Comparison of ENCODE assay signal across 30 cellular contexts in the genomic region with DNA sequence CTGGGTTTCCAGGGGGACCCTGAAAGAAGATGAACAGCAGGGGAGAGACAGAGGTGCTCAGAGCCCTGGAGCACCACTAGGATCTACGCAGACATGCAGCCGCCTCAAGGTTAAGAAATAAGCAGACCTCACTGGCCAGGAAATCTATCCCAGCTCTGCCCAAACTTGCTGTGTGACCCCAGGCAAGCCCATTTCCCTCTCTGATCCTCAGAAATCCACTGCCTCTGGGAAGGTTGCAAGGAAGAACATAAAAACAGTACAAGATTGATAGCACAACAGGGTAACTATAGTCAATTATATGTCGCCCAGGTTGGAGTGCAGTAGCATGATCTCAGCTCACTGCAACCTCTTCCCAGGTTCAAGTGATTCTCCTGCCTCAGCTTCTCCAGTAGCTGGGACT. TPM values are rescaled to one million over a fixed set of nuclear protein-coding genes. Genes with fewer than 3 reads are reported as not detected.
DNase-seq lines count a peak whose midpoint lies in the region; ATAC-seq, FAIRE-seq and TF ChIP-seq lines count a peak whose summit lies in the region.
"Had no signal": no experiment of that assay in that cellular context is flagged by ENCODE, and none has a peak within 500 bp of the region (broad histone marks: within the 10 kb centered on the region; RNA-seq: fewer than 3 reads in every experiment).

No MANE protein-coding gene starts in this region.

- H4K8ac ChIP-seq in trophoblast cell (ENCODE audit: low read depth, low read length): no peak overlapping the region

- no peak overlapping the region for H3K4me3 ChIP-seq in HEK293 (ENCODE audit: low read depth, low read length)
- no peak overlapping the region for H3K4me3 ChIP-seq in K562
- no peak overlapping the region for H3K4me3 ChIP-seq in trophoblast cell (ENCODE audit: low read depth, low read length)
- no peak overlapping the region for H3K4me3 ChIP-seq in lower leg skin (ENCODE audit: low read depth, poor library complexity, severe bottlenecking)
- H3K4me3 ChIP-seq: BLaER1, GM12878 had no signal

- H3K27me3 ChIP-seq in K562 (ENCODE audit: control insufficient read depth in 2 of 2, insufficient read depth in 2 of 2, low read length in 2 of 2) (peaks cover 3 to 24% of the 10 kb centered on the region in 2 experiments; a peak in 4 of 5 replicates), trophoblast cell (ENCODE audit: insufficient read depth, low read length) (no peaks in the 10 kb centered on the region)
- H3K27me3 ChIP-seq: BE2C, BLaER1 had no signal

- WGBS in K562 (ENCODE audit: insufficient coverage, low coverage, missing lambda C conversion rate): 3% methylated on average over 3 of the region's 3 CpGs
- WGBS in trophoblast cell (ENCODE audit: extremely low coverage, insufficient coverage, insufficient read length): no CpG with 5 or more reads among the region's 3 CpGs
- 92 to 93% methylated on average over 3 of the region's 3 CpGs for WGBS in lower leg skin, 2 donors

- ATAC-seq in K562 (no peak), HG03135 (IDR thresholded peaks at IDR 0.05; ENCODE audit: unreplicated experiment) (no peak)
- ATAC-seq: GM12878 had no signal

- H3K4me1 ChIP-seq in HEK293 (ENCODE audit: control insufficient read depth, insufficient read depth, low read length) (no peaks in the 10 kb centered on the region), K562 (replicated peaks in 1 of 2; ENCODE audit: control insufficient read depth in 2 of 2, insufficient read depth in 2 of 2, low read length in 2 of 2) (no peaks in the 10 kb centered on the region; a peak in 1 of 5 replicates), trophoblast cell (ENCODE audit: control insufficient read depth in 1 of 2, insufficient read depth in 2 of 2, low read length in 2 of 2) (no peaks in the 10 kb centered on the region)
- H3K4me1 ChIP-seq: BE2C had no signal

- no peak overlapping the region for H3K23ac ChIP-seq in trophoblast cell (ENCODE audit: low read length)

- no peak overlapping the region for H3K18ac ChIP-seq in trophoblast cell (ENCODE audit: low read length)

- H2AFZ ChIP-seq in K562 (ENCODE audit: low read depth, low read length): no peak overlapping the region
- H2AFZ ChIP-seq in trophoblast cell (ENCODE audit: insufficient read depth, low read length, poor library complexity): no peak overlapping the region

- no peak overlapping the region for H2AK5ac ChIP-seq in trophoblast cell (ENCODE audit: low read length)

- TF ChIP-seq EP300 in K562 (IDR thresholded peaks at IDR 0.05; ENCODE audit: low read length): no peak

- DNase-seq in K562 (ENCODE audit: extremely low read depth in 1 of 4, low spot score in 3 of 4): no peak
- no peak for DNase-seq in trophoblast cell
- DNase-seq in lower leg skin (ENCODE audit: low spot score in 2 of 2): no peak
- DNase-seq: 8988T; ACHN; BE2C; C1 segment of cervical spinal cord; CD4-positive, alpha-beta memory T cell; CD4-positive, CD25-positive, alpha-beta regulatory T cell; CD8-positive, alpha-beta memory T cell; COR-L47; DMS 273 treated with DMSO at 0.1 percent for 48 hours; DMS153; DMS53; DMS79; DND-41; EL; GDM1 had no signal

- no peak overlapping the region for H4K12ac ChIP-seq in trophoblast cell (ENCODE audit: low read depth, low read length)

- CTCF ChIA-PET in HEK293 (lab: Yijun Ruan, JAX): interaction anchor here (0.6 to 8.9 kb wide), 2 partner anchors 11 to 45 kb away, joined by 5 to 51 read pairs; no protein-coding TSS in a partner anchor
- CTCF ChIA-PET in K562 (lab: Yijun Ruan, JAX; ENCODE audit: low intra/inter-chr PET ratio): no interaction called here

- no peak overlapping the region for H3K14ac ChIP-seq in trophoblast cell (ENCODE audit: low read length)

- no peak overlapping the region for H2BK120ac ChIP-seq in trophoblast cell (ENCODE audit: insufficient read depth, low read length, poor library complexity)

- H3K79me1 ChIP-seq in trophoblast cell (ENCODE audit: low read length): no peaks in the 10 kb centered on the region

- H3K79me2 ChIP-seq in K562 (ENCODE audit: control insufficient read depth, insufficient read depth, low read length) (no peaks in the 10 kb centered on the region), trophoblast cell (ENCODE audit: control insufficient read depth, insufficient read depth, low read length, poor library complexity) (no peaks in the 10 kb centered on the region)

- H3K4me2 ChIP-seq in K562 (ENCODE audit: insufficient read depth, low read length): no peak overlapping the region
- H3K4me2 ChIP-seq in trophoblast cell (ENCODE audit: low read length): no peak overlapping the region
- H3K4me2 ChIP-seq: BLaER1 had no signal

- TF ChIP-seq POLR2A in K562 (conservative IDR thresholded peaks at IDR 0.05): no peak
- TF ChIP-seq POLR2A in lower leg skin (IDR thresholded peaks at IDR 0.05): no peak

- H2BK12ac ChIP-seq in trophoblast cell (ENCODE audit: low read length): no peak overlapping the region

- no peak for TF ChIP-seq RAD21 in K562 (CRISPR knock-in tag; conservative IDR thresholded peaks at IDR 0.05 in 1 of 2, IDR thresholded peaks at IDR 0.05 in 1 of 2)

- no peaks in the 10 kb centered on the region for H3K9me1 ChIP-seq in K562 (ENCODE audit: control insufficient read depth, insufficient read depth, low read length)

- no peak for TF ChIP-seq CTCF in HEK293 (tag by site-specific recombination; IDR thresholded peaks at IDR 0.05)
- no peak for TF ChIP-seq CTCF in K562 (IDR thresholded peaks at IDR 0.05 in 2 of 3, conservative IDR thresholded peaks at IDR 0.05 in 1 of 3; ENCODE audit: insufficient read depth in 2 of 3, low read depth in 1 of 3, low read length in 3 of 3)
- no peak for TF ChIP-seq CTCF in lower leg skin (IDR thresholded peaks at IDR 0.05)

- no peak for FAIRE-seq in K562 (lab: Jason Lieb, UNC)
- FAIRE-seq: A204.1, GM12878, GM12892, GM18507 had no signal

- no peak overlapping the region for H2BK5ac ChIP-seq in trophoblast cell (ENCODE audit: low read depth, low read length, poor library complexity)

- H4K20me1 ChIP-seq in K562 (replicated peaks; ENCODE audit: control insufficient read depth, insufficient read depth, low read length): no peaks in the 10 kb centered on the region; the same call in 1 of the 2 replicates
- H4K20me1 ChIP-seq: BLaER1 had no signal

- H3K9me3 ChIP-seq in HEK293 (ENCODE audit: control insufficient read depth, insufficient read depth, low read depth, low read length) (no peaks in the 10 kb centered on the region), K562 (replicated peaks; ENCODE audit: control insufficient read depth, insufficient read depth, low read depth, low read length) (no peaks in the 10 kb centered on the region), trophoblast cell (ENCODE audit: insufficient read depth, low read depth, low read length) (no peaks in the 10 kb centered on the region)
- H3K9me3 ChIP-seq: BE2C, BLaER1 had no signal

- H3K9ac ChIP-seq in K562 (ENCODE audit: insufficient read depth in 1 of 2, low read depth in 2 of 2, low read length in 2 of 2) (no peak overlapping the region), trophoblast cell (ENCODE audit: low read length) (peak overlapping the region; percentile 18)
- H3K9ac ChIP-seq: BLaER1 had no signal

- BruUV-seq in K562 (replicated peaks; lab: Mats Ljungman, UMichigan): no TSS peak

- H4K91ac ChIP-seq in trophoblast cell (ENCODE audit: low read depth, low read length): no peak overlapping the region

- POLR2A ChIA-PET in HEK293 (lab: Yijun Ruan, JAX): interaction anchor here (1.4 kb wide), 1 partner anchor 11 kb away, joined by 9 read pairs; no protein-coding TSS in a partner anchor
- POLR2A ChIA-PET in K562 (lab: Yijun Ruan, JAX): no interaction called here

- H3K27ac ChIP-seq in HEK293 (ENCODE audit: extremely low read depth, low read depth, low read length) (no peak overlapping the region), K562 (ENCODE audit: extremely low read depth, low read depth, low read length) (no peak overlapping the region), trophoblast cell (ENCODE audit: low read depth, low read length) (no peak overlapping the region)
- H3K27ac ChIP-seq: BLaER1 had no signal

- intact Hi-C loops in K562 (cut with micrococcal nuclease) (no loop called here), lower leg skin (cut with DNase I; ENCODE audit: low total_unique reads) (loop anchor here (5.0 kb wide), 1 partner anchor 862 kb away; a partner anchor contains a TSS)

- in situ Hi-C loops in K562 (cut with MboI): no loop called here

- H3K4ac ChIP-seq in trophoblast cell (ENCODE audit: low read depth, low read length): no peak overlapping the region

- no peaks in the 10 kb centered on the region for H3K36me3 ChIP-seq in HEK293 (ENCODE audit: control insufficient read depth in 2 of 2, insufficient read depth in 1 of 2, low read length in 2 of 2)
- no peaks in the 10 kb centered on the region for H3K36me3 ChIP-seq in K562 (ENCODE audit: control insufficient read depth, insufficient read depth, low read length)
- no peaks in the 10 kb centered on the region for H3K36me3 ChIP-seq in trophoblast cell (ENCODE audit: control insufficient read depth in 1 of 2, insufficient read depth in 2 of 2, low read length in 2 of 2)
- H3K36me3 ChIP-seq: BE2C, BLaER1 had no signal

RNA-seq across cellular contexts. Expression of a gene that starts 20.8 kb away (rescaled TPM):
- total RNA-seq in K562 (2011; cell fraction: chromatin; rRNA removed; ENCODE audit: low replicate concordance): not detected in 2 replicates
- not detected in 2 replicates for total RNA-seq in K562 (2011; cell fraction: nucleolus; rRNA removed)
- not detected in 2 replicates for total RNA-seq in K562 (2011; cell fraction: nucleoplasm; rRNA removed)
- total RNA-seq in K562 (2014; rRNA removed) (not detected in 2 replicates), K562 (2014; rRNA removed; fragmentation: Illumina TruSeq; extraction: Trizol) (not detected in 2 replicates), K562 (2015; rRNA removed; fragmentation: Illumina TruSeq; extraction: Trizol) (not detected in 2 replicates), K562 (2021) (0.02 TPM in 1 of 2 replicates, not detected in the other), lower leg skin (10 to 100 TPM; 11.9 to 31.9 (median 20.7) TPM)
- polyA plus RNA-seq in K562 (2011; rRNA removed) (not detected in 2 replicates), K562 (2014; fragmentation: Illumina TruSeq; extraction: Trizol) (not detected in 2 replicates), K562 (2014; fragmentation: Nextera tagmentation; extraction: Ambion mirVana) (not detected), K562 (2014; rRNA removed) (0.01 TPM in 1 of 2 replicates, not detected in the other)
- polyA plus RNA-seq in K562 (2011; cell fraction: cytosol; rRNA removed): not detected in 2 replicates
- 0.01 and 0.07 TPM in 2 replicates for polyA plus RNA-seq in K562 (2011; cell fraction: nucleus; rRNA removed)
- polyA plus RNA-seq in K562 (2012): not detected in 2 replicates
- not detected in 2 replicates for polyA minus RNA-seq in K562 (2011; rRNA and poly(A)+ RNA removed)
- polyA minus RNA-seq in K562 (2011; cell fraction: cytosol; rRNA and poly(A)+ RNA removed): not detected in 2 replicates
- polyA minus RNA-seq in K562 (2011; cell fraction: nucleus; rRNA and poly(A)+ RNA removed): not detected in 2 replicates
- polyA plus RNA-seq in trophoblast cell (2013): 0.10 and 0.12 TPM in 2 replicates
- total RNA-seq: G401 had no signal
- polyA plus RNA-seq: CD14-positive monocyte had no signal

RNA-seq across cellular contexts. Expression of a gene that starts 23.8 kb away (rescaled TPM):
- total RNA-seq in K562 (2011; cell fraction: chromatin; rRNA removed; ENCODE audit: low replicate concordance): not detected in 2 replicates
- total RNA-seq in K562 (2011; cell fraction: nucleolus; rRNA removed): not detected in 2 replicates
- not detected in 2 replicates for total RNA-seq in K562 (2011; cell fraction: nucleoplasm; rRNA removed)
- total RNA-seq in K562 (2014; rRNA removed): not detected in 2 replicates
- total RNA-seq in K562 (2014; rRNA removed; fragmentation: Illumina TruSeq; extraction: Trizol): not detected in 2 replicates
- not detected in 2 replicates for total RNA-seq in K562 (2015; rRNA removed; fragmentation: Illumina TruSeq; extraction: Trizol)
- total RNA-seq in K562 (2021): not detected in 2 replicates
- not detected in 2 replicates for polyA plus RNA-seq in K562 (2011; rRNA removed)
- not detected in 2 replicates for polyA plus RNA-seq in K562 (2011; cell fraction: cytosol; rRNA removed)
- polyA plus RNA-seq in K562 (2011; cell fraction: nucleus; rRNA removed): not detected in 2 replicates
- polyA plus RNA-seq in K562 (2012): not detected in 2 replicates
- not detected in 2 replicates for polyA plus RNA-seq in K562 (2014; fragmentation: Illumina TruSeq; extraction: Trizol)
- not detected for polyA plus RNA-seq in K562 (2014; fragmentation: Nextera tagmentation; extraction: Ambion mirVana)
- not detected in 2 replicates for polyA plus RNA-seq in K562 (2014; rRNA removed)
- polyA minus RNA-seq in K562 (2011; rRNA and poly(A)+ RNA removed): not detected in 2 replicates
- polyA minus RNA-seq in K562 (2011; cell fraction: cytosol; rRNA and poly(A)+ RNA removed): not detected in 2 replicates
- polyA minus RNA-seq in K562 (2011; cell fraction: nucleus; rRNA and poly(A)+ RNA removed): not detected in 2 replicates
- polyA plus RNA-seq in trophoblast cell (2013): not detected in 2 replicates
- total RNA-seq in lower leg skin: not detected
- total RNA-seq: A673; CD4-positive, alpha-beta memory T cell; CD4-positive, CD25-positive, alpha-beta regulatory T cell; CD8-positive, alpha-beta memory T cell; Daoy; G401; GM12878 had no signal
- polyA plus RNA-seq: AG04450; CD14-positive monocyte; CD4-positive, alpha-beta memory T cell; CD4-positive, CD25-positive, alpha-beta regulatory T cell; CD8-positive, alpha-beta memory T cell had no signal

RNA-seq across cellular contexts. Expression of a gene that starts 53.2 kb away (rescaled TPM):
- total RNA-seq in K562 (2011; cell fraction: chromatin; rRNA removed; ENCODE audit: low replicate concordance): 0.40 and 2.1 TPM in 2 replicates
- total RNA-seq in K562 (2011; cell fraction: nucleolus; rRNA removed): 1.8 and 3.2 TPM in 2 replicates
- total RNA-seq in K562 (2011; cell fraction: nucleoplasm; rRNA removed): 1.2 and 2.6 TPM in 2 replicates
- total RNA-seq in K562 (2014; rRNA removed) (0.23 TPM in 1 of 2 replicates, not detected in the other), K562 (2014; rRNA removed; fragmentation: Illumina TruSeq; extraction: Trizol) (not detected in 2 replicates), K562 (2015; rRNA removed; fragmentation: Illumina TruSeq; extraction: Trizol) (not detected in 2 replicates), K562 (2021) (0.33 and 0.67 TPM in 2 replicates), lower leg skin (100 to 1,000 TPM in 3 of 4 donors, 10 to 100 TPM in 1; 94.8 to 157 (median 112) TPM)
- polyA plus RNA-seq in K562 (2011; rRNA removed) (0.31 and 0.45 TPM in 2 replicates), K562 (2014; fragmentation: Illumina TruSeq; extraction: Trizol) (0.10 and 0.44 TPM in 2 replicates), K562 (2014; fragmentation: Nextera tagmentation; extraction: Ambion mirVana) (not detected), K562 (2014; rRNA removed) (0.17 and 0.53 TPM in 2 replicates)
- 0.44 and 1.4 TPM in 2 replicates for polyA plus RNA-seq in K562 (2011; cell fraction: cytosol; rRNA removed)
- 0.44 and 0.45 TPM in 2 replicates for polyA plus RNA-seq in K562 (2011; cell fraction: nucleus; rRNA removed)
- polyA plus RNA-seq in K562 (2012): 0.17 and 0.22 TPM in 2 replicates
- 0.39 TPM in 1 of 2 replicates, not detected in the other for polyA minus RNA-seq in K562 (2011; rRNA and poly(A)+ RNA removed)
- not detected in 2 replicates for polyA minus RNA-seq in K562 (2011; cell fraction: cytosol; rRNA and poly(A)+ RNA removed)
- polyA minus RNA-seq in K562 (2011; cell fraction: nucleus; rRNA and poly(A)+ RNA removed): not detected in 2 replicates
- 14.6 and 15.9 TPM in 2 replicates for polyA plus RNA-seq in trophoblast cell (2013)
- polyA plus RNA-seq: CD14-positive monocyte had no signal

Comparison
In these comparisons a context has a peak if more than half of its experiments do, and no peak if none do; other contexts are left out.
1. RNA of a gene that starts 20.8 kb away (total RNA-seq): 11.9 to 31.9 TPM in lower leg skin; 0.02 TPM in K562; every median in the first group is over 10 times any median in the second.
2. RNA of a gene that starts 53.2 kb away (total RNA-seq): 94.8 to 157 TPM in lower leg skin; 0.23 to 3.2 TPM in K562; every median in the first group is over 10 times any median in the second.